ENCODE assay signal across 8 cellular contexts in the genomic region with DNA sequence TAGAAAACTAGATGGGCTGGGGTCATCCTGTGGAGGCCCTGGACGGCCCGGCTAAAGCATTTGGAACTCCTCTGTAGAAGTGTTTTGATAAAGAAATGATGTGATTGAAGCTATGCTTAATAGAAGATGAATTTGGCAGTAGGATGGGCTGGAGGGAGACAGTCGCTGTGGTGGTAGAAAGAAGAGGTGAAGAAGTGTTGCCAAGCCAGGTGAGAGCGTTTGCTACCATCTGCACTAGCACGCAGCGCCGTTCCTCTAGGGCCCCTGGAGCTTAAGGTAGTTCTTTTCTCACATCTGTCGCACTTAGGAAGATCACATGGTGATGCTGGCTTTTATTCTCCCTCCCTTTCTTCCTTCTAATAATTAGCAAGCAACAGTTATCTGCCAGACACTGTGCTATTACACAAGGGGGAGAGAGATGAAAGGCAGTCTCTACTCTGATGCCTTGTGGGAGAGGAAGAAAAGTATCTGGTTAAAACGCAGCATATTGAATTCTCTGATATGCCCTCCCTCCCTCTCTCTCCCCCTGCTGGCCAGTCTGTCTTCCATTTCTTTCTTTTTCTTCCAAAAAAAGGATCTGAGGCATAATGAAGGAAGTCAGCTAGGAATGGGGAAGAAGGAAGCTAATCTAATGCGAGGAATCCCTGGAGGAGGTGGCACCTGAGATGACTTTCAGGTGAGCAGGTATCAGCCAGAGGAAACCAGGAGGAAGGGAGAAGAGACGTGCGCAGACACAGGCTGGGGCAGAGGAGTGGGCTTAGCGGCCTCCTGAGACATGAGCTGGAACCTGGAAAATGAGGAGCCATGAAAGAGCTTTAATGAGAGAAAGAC.
A peak's percentile ranks its signal among the peaks of the same experiment; 100 is the strongest.
DNase-seq lines count a peak whose midpoint lies in the region; TF ChIP-seq lines count a peak whose summit lies in the region.

No MANE protein-coding gene starts in this region.

- TF ChIP-seq CTCF in GM12873 (IDR thresholded peaks at IDR 0.05; ENCODE audit: insufficient read depth, low read depth, low read length, missing control alignments) (peak; percentile 43), endodermal cell (conservative IDR thresholded peaks at IDR 0.05) (no peak)

- peak overlapping the region; percentile 57 for H3K27ac Mint-ChIP-seq in endodermal cell

- H3K9ac ChIP-seq in endodermal cell (ENCODE audit: extremely low read depth, low read length, poor library complexity, severe bottlenecking) = no peak overlapping the region
- H3K9ac ChIP-seq in skeletal muscle tissue (ENCODE audit: low read depth in 1 of 3, low read length in 3 of 3) = peak overlapping the region; percentile 47 to 61 (median 55)

- H3K4me1 Mint-ChIP-seq in endodermal cell = peaks cover 29% of the 10 kb centered on the region

- H3K4me3 ChIP-seq in endodermal cell (ENCODE audit: low read length) = no peak overlapping the region
- no peak overlapping the region for H3K4me3 ChIP-seq in skeletal muscle tissue (ENCODE audit: low read length in 3 of 3)
- H3K4me3 ChIP-seq in MG63 = no peak overlapping the region

- no peaks in the 10 kb centered on the region for H3K9me3 ChIP-seq in endodermal cell (ENCODE audit: control insufficient read depth, low read length)
- no peaks in the 10 kb centered on the region for H3K9me3 ChIP-seq in skeletal muscle tissue (ENCODE audit: control insufficient read depth in 3 of 3, low read length in 3 of 3)
- H3K9me3 ChIP-seq in MG63 = no peaks in the 10 kb centered on the region

- H3K4me1 ChIP-seq in endodermal cell (ENCODE audit: control insufficient read depth, insufficient read depth, low read length) (no peaks in the 10 kb centered on the region), skeletal muscle tissue (ENCODE audit: control insufficient read depth in 3 of 3, insufficient read depth in 3 of 3, low read length in 3 of 3) (peaks cover 76 to 83% (median 77%) of the 10 kb centered on the region in 3 donors)

- H3K27me3 ChIP-seq in endodermal cell (ENCODE audit: control insufficient read depth, insufficient read depth, low read length, poor library complexity, severe bottlenecking) (no peaks in the 10 kb centered on the region), skeletal muscle tissue (ENCODE audit: control insufficient read depth in 3 of 3, insufficient read depth in 3 of 3, low read length in 3 of 3) (no peaks in the 10 kb centered on the region), MG63 (no peaks in the 10 kb centered on the region)

- no peaks in the 10 kb centered on the region for H3K36me3 Mint-ChIP-seq in endodermal cell (ENCODE audit: low read depth)

- H3K4me3 Mint-ChIP-seq in endodermal cell = no peak overlapping the region

- in situ Hi-C loops in SK-MEL-5 (cut with HindIII; ENCODE audit: low pct_unique_long_range_greater_than_20kb, low sequenced_read_pairs) = no loop called here

- H3K27ac ChIP-seq in endodermal cell (ENCODE audit: low read depth, low read length) (no peak overlapping the region), skeletal muscle tissue (ENCODE audit: low read depth, low read length) (peak overlapping the region; percentile 94)

- no peaks in the 10 kb centered on the region for H3K9me3 Mint-ChIP-seq in endodermal cell

- 93% methylated on average over 12 of the region's 13 CpGs for WGBS in endodermal cell (ENCODE audit: insufficient coverage in 1 of 2, insufficient read length in 1 of 2), 2 experiments

- peaks cover 2% of the 10 kb centered on the region for H3K27me3 Mint-ChIP-seq in endodermal cell (ENCODE audit: insufficient read depth)

- peak; percentile 73 for DNase-seq in SK-MEL-5 (ENCODE audit: low read depth, low spot score)
- DNase-seq in endodermal cell = no peak
- no peak for DNase-seq in germinal center (ENCODE audit: low spot score)
- DNase-seq in MG63 = no peak
- no peak for DNase-seq in NCI-H774 (lab: John Stamatoyannopoulos, UW)
- no peak for DNase-seq in OCI-M2 (lab: John Stamatoyannopoulos, UW; ENCODE audit: unreplicated experiment)

- H3K36me3 ChIP-seq in endodermal cell (ENCODE audit: control insufficient read depth, insufficient read depth, low read length) (no peaks in the 10 kb centered on the region), skeletal muscle tissue (ENCODE audit: control insufficient read depth in 3 of 3, insufficient read depth in 3 of 3, low read length in 3 of 3) (peaks cover 5 to 27% (median 14%) of the 10 kb centered on the region in 3 donors), MG63 (peaks cover 71% of the 10 kb centered on the region)
